In the genomic region with DNA sequence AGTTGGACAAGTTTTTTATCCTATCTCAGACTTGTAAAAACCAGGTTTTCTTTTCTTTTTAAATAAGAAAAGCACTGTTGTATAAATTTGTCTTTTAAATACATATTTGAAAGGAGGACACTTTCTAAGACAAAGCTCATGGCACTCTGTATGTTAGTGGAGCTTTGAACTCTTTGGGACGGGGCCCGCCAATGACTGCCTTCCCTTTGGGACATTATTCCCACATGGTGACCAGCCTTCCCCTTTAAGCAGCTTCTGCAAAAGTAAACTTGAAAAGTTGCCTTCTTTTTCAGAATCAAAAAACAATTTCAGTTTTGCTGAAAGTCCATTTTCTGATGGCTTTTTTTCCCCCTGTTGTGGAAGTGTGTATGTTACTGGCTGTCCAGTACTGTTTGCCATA, we compare ENCODE assay signal across 1 cellular context.
TF ChIP-seq lines count a peak whose summit lies in the region.

No MANE protein-coding gene starts in this region.

TF ChIP-seq in HepG2, 621 proteins besides CTCF, POLR2A, EP300 and RAD21:
- TF ChIP-seq, protein P1, sequence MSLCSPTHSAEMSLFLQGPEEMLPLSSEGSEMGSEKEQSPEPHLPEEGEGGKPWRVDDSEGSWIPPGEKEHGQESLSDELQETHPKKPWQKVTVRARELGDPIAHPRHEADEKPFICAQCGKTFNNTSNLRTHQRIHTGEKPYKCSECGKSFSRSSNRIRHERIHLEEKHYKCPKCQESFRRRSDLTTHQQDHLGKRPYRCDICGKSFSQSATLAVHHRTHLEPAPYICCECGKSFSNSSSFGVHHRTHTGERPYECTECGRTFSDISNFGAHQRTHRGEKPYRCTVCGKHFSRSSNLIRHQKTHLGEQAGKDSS (CRISPR knock-in tag; IDR thresholded peaks at IDR 0.05; ENCODE audit: borderline replicate concordance, low read depth) = no peak
- TF ChIP-seq ZNF598 (CRISPR knock-in tag; IDR thresholded peaks at IDR 0.05; ENCODE audit: borderline replicate concordance) = no peak
- no peak for TF ChIP-seq UBTF (CRISPR knock-in tag; IDR thresholded peaks at IDR 0.05)
- no peak for TF ChIP-seq ZNF567 (CRISPR knock-in tag; IDR thresholded peaks at IDR 0.05; ENCODE audit: borderline replicate concordance)
- TF ChIP-seq SYNCRIP (IDR thresholded peaks at IDR 0.05; ENCODE audit: insufficient read depth, low read depth, low read length) = no peak
